ENCODE assay signal across 1 cellular context in the genomic region with DNA sequence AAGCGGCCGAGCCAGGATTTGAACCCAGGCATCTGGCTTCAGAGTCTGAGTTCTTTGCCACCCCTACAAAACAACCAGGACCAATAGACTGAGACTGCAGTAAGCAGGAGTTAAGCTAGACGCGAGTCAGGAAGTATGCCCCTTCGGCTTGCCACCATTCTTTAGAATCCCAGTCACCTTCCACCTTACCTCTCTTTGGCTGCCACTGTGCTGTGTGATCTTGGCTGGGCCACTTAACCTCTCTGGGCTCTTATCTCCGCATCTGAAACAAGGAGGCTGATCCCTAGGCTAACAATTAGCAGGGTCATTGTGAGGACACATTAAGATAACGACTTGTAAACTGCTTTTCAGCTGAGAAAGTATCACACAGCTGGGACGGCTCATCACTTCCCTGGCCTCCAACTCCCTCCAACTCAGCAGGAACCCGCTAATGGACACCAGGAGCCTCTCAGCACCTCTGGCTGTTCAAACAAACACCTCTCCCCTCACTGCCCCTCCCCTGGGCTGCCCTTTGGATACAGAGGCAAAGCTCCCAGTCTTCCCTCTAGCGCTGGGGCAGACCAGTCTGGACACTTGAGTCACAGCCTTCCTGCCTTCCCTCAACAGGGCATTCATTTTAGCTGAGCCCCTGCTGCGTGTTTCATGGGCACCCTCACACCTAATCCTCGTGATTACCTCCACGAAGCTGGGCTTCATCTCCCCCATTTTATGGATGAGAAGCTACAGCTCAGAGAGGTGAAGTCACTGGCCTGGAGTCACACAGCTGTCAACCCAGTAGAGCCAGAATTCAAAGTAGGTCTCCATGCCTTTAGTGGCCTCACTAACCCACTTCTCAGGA.
TF ChIP-seq lines count a peak whose summit lies in the region.

No MANE protein-coding gene starts in this region.

TF ChIP-seq in HEK293, 187 proteins besides CTCF, POLR2A, EP300 and RAD21 (continued from another document):
- TF ChIP-seq PRDM2 (tag by site-specific recombination; IDR thresholded peaks at IDR 0.05; ENCODE audit: borderline replicate concordance) (no peak), RBAK (tag by site-specific recombination; IDR thresholded peaks at IDR 0.05) (no peak), ATF2 (tag by site-specific recombination; IDR thresholded peaks at IDR 0.05; ENCODE audit: low read depth) (no peak), ZNF768 (tag by site-specific recombination; IDR thresholded peaks at IDR 0.05) (peak; percentile 77), ZNF521 (tag by site-specific recombination; IDR thresholded peaks at IDR 0.05) (no peak), EGR2 (tag by site-specific recombination; IDR thresholded peaks at IDR 0.05; ENCODE audit: low read depth) (no peak)
